In the genomic region with DNA sequence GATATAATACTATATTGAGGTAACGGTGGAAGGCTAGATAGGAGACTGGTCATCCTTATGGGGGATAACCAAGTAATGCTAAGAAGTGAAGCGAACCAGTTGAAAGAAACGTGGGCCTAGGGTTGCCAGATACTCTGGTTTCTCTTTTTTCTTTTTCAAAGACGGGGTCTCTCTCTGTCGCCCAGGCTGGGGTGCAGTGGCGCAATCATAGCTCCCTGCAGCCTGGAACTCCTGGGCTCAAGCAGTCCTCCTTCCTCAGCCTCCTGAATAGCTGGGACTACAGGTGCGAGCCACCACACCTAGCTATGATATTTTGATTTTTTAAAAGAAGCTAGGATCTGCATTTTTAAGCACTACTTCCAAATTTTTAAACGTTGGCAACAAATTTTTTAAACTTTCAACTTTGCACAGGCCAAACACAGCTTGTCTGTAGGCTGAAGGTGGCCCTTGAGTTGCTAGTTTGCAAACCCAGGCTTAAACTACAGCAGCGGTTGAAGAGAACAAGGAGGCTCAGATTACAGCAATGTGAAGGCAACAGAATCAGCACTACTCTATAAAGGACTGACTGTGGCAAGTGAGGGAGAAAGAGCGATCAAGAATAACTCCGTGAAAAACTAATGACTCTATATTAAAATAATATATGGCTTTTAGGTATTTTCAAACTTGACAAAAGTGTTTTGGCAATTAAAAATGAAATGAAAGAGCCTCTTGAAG, we compare ENCODE assay signal across 9 cellular contexts. TPM values are rescaled to one million over a fixed set of nuclear protein-coding genes. Genes with fewer than 3 reads are reported as not detected.
A peak's percentile ranks its signal among the peaks of the same experiment; 100 is the strongest.
DNase-seq lines count a peak whose midpoint lies in the region; ATAC-seq and TF ChIP-seq lines count a peak whose summit lies in the region.
"Had no signal": no experiment of that assay in that cellular context is flagged by ENCODE, and none has a peak within 500 bp of the region (broad histone marks: within the 10 kb centered on the region; RNA-seq: fewer than 3 reads in every experiment).

No MANE protein-coding gene starts in this region.

- no peaks in the 10 kb centered on the region for H3K9me3 Mint-ChIP-seq in CD8-positive, alpha-beta memory T cell
- no peaks in the 10 kb centered on the region for H3K9me3 Mint-ChIP-seq in effector memory CD8-positive, alpha-beta T cell

- no peaks in the 10 kb centered on the region for H3K36me3 ChIP-seq in CD8-positive, alpha-beta memory T cell (ENCODE audit: insufficient read depth, low read length)
- H3K36me3 ChIP-seq in neutrophil = no peaks in the 10 kb centered on the region

- H3K4me3 ChIP-seq in CD8-positive, alpha-beta memory T cell (ENCODE audit: low read length) = peak overlapping the region; percentile 93
- peak overlapping the region in 1 of 2 experiments; percentile 85 for H3K4me3 ChIP-seq in neutrophil (ENCODE audit: low read depth in 1 of 2, low read length in 1 of 2)

- no peak for ATAC-seq in effector memory CD8-positive, alpha-beta T cell (replicated peaks)

- CTCF ChIA-PET in CD8-positive, alpha-beta memory T cell (lab: Charles Lee) = interaction anchor here (1.1 kb wide), 1 partner anchor 11 kb away, joined by 3 read pairs; no protein-coding TSS in a partner anchor

- no peak for TF ChIP-seq CTCF in neutrophil (IDR thresholded peaks at IDR 0.05)

- POLR2A ChIA-PET in CD8-positive, alpha-beta memory T cell (lab: Charles Lee) = no interaction called here

- peak overlapping the region in 7 of 8 donors; percentile 79 to 97 (median 92) for H3K27ac Mint-ChIP-seq in CD8-positive, alpha-beta memory T cell
- peak overlapping the region; percentile 69 to 95 for H3K27ac Mint-ChIP-seq in effector memory CD8-positive, alpha-beta T cell

- no peak for DNase-seq in CD8-positive, alpha-beta memory T cell
- DNase-seq in NCI-H2107 (lab: John Stamatoyannopoulos, UW) = peak; percentile 23
- no peak for DNase-seq in effector memory CD8-positive, alpha-beta T cell
- no peak for DNase-seq in MV-4-11 (lab: John Stamatoyannopoulos, UW)
- DNase-seq in middle frontal gyrus (ENCODE audit: extremely low spot score, low spot score) = no peak
- DNase-seq in NCI-H446 treated with DMSO at 0.1 percent for 48 hours (lab: John Stamatoyannopoulos, UW) = no peak
- DNase-seq in NCI-H1694 (lab: John Stamatoyannopoulos, UW) = no peak
- DNase-seq: activated CD4-positive, alpha-beta T cell treated with anti-CD3 and anti-CD28 coated beads, Interleukin-2, amount 50 U/mL, for 4 hours had no signal

- peaks cover 23 to 41% (median 32%) of the 10 kb centered on the region in 3 donors for H3K4me1 Mint-ChIP-seq in CD8-positive, alpha-beta memory T cell
- H3K4me1 Mint-ChIP-seq in effector memory CD8-positive, alpha-beta T cell (ENCODE audit: low read depth in 2 of 2) = peaks cover 18 to 27% of the 10 kb centered on the region in 2 donors

- H3K9me3 ChIP-seq in CD8-positive, alpha-beta memory T cell (ENCODE audit: low read length) = no peaks in the 10 kb centered on the region
- H3K9me3 ChIP-seq in neutrophil = no peaks in the 10 kb centered on the region

- no peaks in the 10 kb centered on the region for H3K27me3 Mint-ChIP-seq in CD8-positive, alpha-beta memory T cell
- H3K27me3 Mint-ChIP-seq in effector memory CD8-positive, alpha-beta T cell = no peaks in the 10 kb centered on the region

- peak overlapping the region; percentile 65 for H3K27ac ChIP-seq in CD8-positive, alpha-beta memory T cell (ENCODE audit: low read depth, low read length)
- H3K27ac ChIP-seq in neutrophil = peak overlapping the region; percentile 85

- H3K27me3 ChIP-seq in CD8-positive, alpha-beta memory T cell (ENCODE audit: insufficient read depth, low read length, poor library complexity, severe bottlenecking) = no peaks in the 10 kb centered on the region
- H3K27me3 ChIP-seq in neutrophil = no peaks in the 10 kb centered on the region

- H3K4me3 Mint-ChIP-seq in CD8-positive, alpha-beta memory T cell = peak overlapping the region; percentile 89 to 99 (median 94)
- H3K4me3 Mint-ChIP-seq in effector memory CD8-positive, alpha-beta T cell = peak overlapping the region; percentile 79 to 92

- peaks cover 18% of the 10 kb centered on the region for H3K4me1 ChIP-seq in CD8-positive, alpha-beta memory T cell (ENCODE audit: insufficient read depth, low read length)
- H3K4me1 ChIP-seq in neutrophil (ENCODE audit: control insufficient read depth in 1 of 2, insufficient read depth in 1 of 2, low read depth in 1 of 2, low read length in 1 of 2) = peaks cover 27 to 29% of the 10 kb centered on the region in 2 experiments

- peaks cover 0 to 15% (median 0%) of the 10 kb centered on the region in 3 donors for H3K36me3 Mint-ChIP-seq in CD8-positive, alpha-beta memory T cell
- peaks cover 11% of the 10 kb centered on the region for H3K36me3 Mint-ChIP-seq in effector memory CD8-positive, alpha-beta T cell (ENCODE audit: insufficient read depth)

RNA-seq across cellular contexts. Expression of gene RUBCN, which starts 1.2 kb away (rescaled TPM):
- total RNA-seq in CD8-positive, alpha-beta memory T cell = 10 to 100 TPM; 43.2 to 45.9 TPM
- 26.6 TPM for polyA plus RNA-seq in CD8-positive, alpha-beta memory T cell

RNA-seq across cellular contexts. Expression of gene FYTTD1, which starts 11.8 kb away (rescaled TPM):
- 10 to 100 TPM; 47.6 to 54.8 TPM for total RNA-seq in CD8-positive, alpha-beta memory T cell
- polyA plus RNA-seq in CD8-positive, alpha-beta memory T cell = 102 TPM

RNA-seq across cellular contexts. Expression of gene LRCH3, which starts 53.1 kb away (rescaled TPM):
- total RNA-seq in CD8-positive, alpha-beta memory T cell = 10 to 100 TPM; 51.2 to 56.3 TPM
- 26.5 TPM for polyA plus RNA-seq in CD8-positive, alpha-beta memory T cell
